21 cellular contexts compared by ENCODE assay signal in the genomic region with DNA sequence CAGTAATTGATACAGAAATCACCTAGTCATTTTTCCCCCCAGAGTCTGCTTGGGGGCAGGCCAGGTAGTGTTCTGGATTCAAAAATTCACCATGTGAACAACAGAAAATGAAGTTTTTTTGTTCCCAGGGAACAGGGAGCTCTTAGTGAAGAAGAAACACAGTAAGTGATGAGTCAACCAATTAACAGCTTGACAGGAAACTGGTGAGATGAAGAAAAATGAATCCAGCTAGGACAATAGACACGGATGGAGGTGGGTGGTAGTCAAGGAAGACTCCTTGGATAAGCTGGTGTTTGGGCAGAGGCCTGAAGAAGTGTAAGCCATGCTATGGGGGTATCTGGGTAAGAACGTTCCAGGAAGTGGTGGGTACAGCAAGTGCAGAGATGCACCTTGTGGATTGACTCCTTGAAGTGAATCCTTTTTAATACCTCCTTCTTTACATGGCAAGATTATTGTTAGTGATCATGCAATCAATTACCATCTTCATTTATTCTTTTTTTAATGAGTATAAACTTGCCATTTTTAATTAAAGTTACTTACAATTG.
"Had no signal": no experiment of that assay in that cellular context is flagged by ENCODE, and none has a peak within 500 bp of the region (broad histone marks: within the 10 kb centered on the region; RNA-seq: fewer than 3 reads in every experiment).

No MANE protein-coding gene starts in this region.

- H3K36me3 ChIP-seq: cardiac muscle cell, thyroid gland, upper lobe of right lung had no signal

- H3K27me3 ChIP-seq: thyroid gland, upper lobe of right lung had no signal

- ATAC-seq: natural killer cell treated with Interleukin-12 subunit alpha and Interleukin-12 subunit beta and Interleukin-15 and Interleukin-18, amount 100 ng/mL, for 72 hours; SK-N-SH treated with all-trans-retinoic acid at 6 μM for 48 hours; stimulated activated naive CD8-positive, alpha-beta T cell treated with anti-CD3 and anti-CD28 coated beads, Interleukin-15, Interleukin-2, amounts not matched to agents 100 U/mL and 50 U/mL, for 24 hours; upper lobe of right lung had no signal

- H3K4me1 ChIP-seq: parathyroid adenoma, thyroid gland, upper lobe of right lung had no signal

- DNase-seq: activated CD4-positive, alpha-beta T cell treated with anti-CD3 and anti-CD28 coated beads for 4 hours; activated CD4-positive, alpha-beta T cell treated with anti-CD3 and anti-CD28 coated beads, Interleukin-2, amount 50 U/mL, for 48 hours; activated CD4-positive, CD25-positive, alpha-beta regulatory T cell; activated naive CD4-positive, alpha-beta T cell treated with anti-CD3 and anti-CD28 coated beads for 36 hours; activated T-cell treated with anti-CD3 and anti-CD28 coated beads, Interleukin-2, amount 50 U/mL, for 48 hours; dermis blood vessel endothelial cell; effector CD8-positive, alpha-beta T cell; immature natural killer cell; left ventricle myocardium superior; midbrain; right cardiac atrium; stimulated activated CD4-positive, alpha-beta T cell treated with anti-CD3 and anti-CD28 coated beads, Interleukin-12 subunit alpha, Interleukin-12 subunit beta, amount 100 ng/mL, for 4 hours; stimulated activated CD4-positive, alpha-beta T cell treated with anti-CD3 and anti-CD28 coated beads, Interleukin-4, amount 100 ng/mL, for 4 hours; stimulated activated naive CD8-positive, alpha-beta T cell treated with anti-CD3 and anti-CD28 coated beads, Interleukin-15, Interleukin-2, amounts not matched to agents 100 U/mL and 50 U/mL, for 24 hours; T-helper 1 cell; thyroid gland; upper lobe of right lung had no signal

- H3K27ac ChIP-seq: cardiac muscle cell, parathyroid adenoma, thyroid gland, upper lobe of right lung had no signal

- H3K27ac Mint-ChIP-seq: activated naive CD4-positive, alpha-beta T cell treated with anti-CD3 and anti-CD28 coated beads for 36 hours; immature natural killer cell; natural killer cell treated with Interleukin-12 subunit alpha and Interleukin-12 subunit beta and Interleukin-15 and Interleukin-18, amount 100 ng/mL, for 72 hours had no signal

- H3K4me3 ChIP-seq: cardiac muscle cell, thyroid gland, upper lobe of right lung had no signal

- H3K4me1 Mint-ChIP-seq: immature natural killer cell had no signal

- H3K9me3 ChIP-seq: thyroid gland, upper lobe of right lung had no signal

- H3K4me3 Mint-ChIP-seq: activated naive CD4-positive, alpha-beta T cell treated with anti-CD3 and anti-CD28 coated beads for 36 hours; immature natural killer cell; natural killer cell treated with Interleukin-12 subunit alpha and Interleukin-12 subunit beta and Interleukin-15 and Interleukin-18, amount 100 ng/mL, for 72 hours had no signal

- H3K36me3 Mint-ChIP-seq: immature natural killer cell; natural killer cell treated with Interleukin-12 subunit alpha and Interleukin-12 subunit beta and Interleukin-15 and Interleukin-18, amount 100 ng/mL, for 72 hours had no signal

- H3K9me3 Mint-ChIP-seq: activated naive CD4-positive, alpha-beta T cell treated with anti-CD3 and anti-CD28 coated beads for 36 hours; immature natural killer cell; natural killer cell treated with Interleukin-12 subunit alpha and Interleukin-12 subunit beta and Interleukin-15 and Interleukin-18, amount 100 ng/mL, for 72 hours had no signal
